Comparison of ENCODE assay signal across 37 cellular contexts in genomic region chr6:8889514-8889913, GRCh38.
"Had no signal": no experiment of that assay in that cellular context is flagged by ENCODE, and none has a peak within 500 bp of the region (broad histone marks: within the 10 kb centered on the region; RNA-seq: fewer than 3 reads in every experiment).

No MANE protein-coding gene starts in this region.

- DNase-seq: activated CD4-positive, alpha-beta memory T cell treated with anti-CD3 and anti-CD28 coated beads, Interleukin-2, amount 10 ng/mL, durations not matched to agents 7 days and 5 days; activated CD4-positive, alpha-beta T cell treated with anti-CD3 and anti-CD28 coated beads for 1 hour; activated CD4-positive, alpha-beta T cell treated with anti-CD3 and anti-CD28 coated beads for 36 hours; activated CD4-positive, alpha-beta T cell treated with anti-CD3 and anti-CD28 coated beads for 48 hours; activated CD4-positive, alpha-beta T cell treated with anti-CD3 and anti-CD28 coated beads, Interleukin-2, amount 10 ng/mL, durations not matched to agents 7 days and 5 days; activated CD4-positive, alpha-beta T cell treated with anti-CD3 and anti-CD28 coated beads, Interleukin-2, amount 50 U/mL, for 48 hours; activated CD4-positive, CD25-positive, alpha-beta regulatory T cell; activated CD8-positive, alpha-beta memory T cell treated with anti-CD3 and anti-CD28 coated beads for 24 hours; activated CD8-positive, alpha-beta memory T cell treated with anti-CD3 and anti-CD28 coated beads, Interleukin-2, amount 10 ng/mL, durations not matched to agents 7 days and 5 days; activated CD8-positive, alpha-beta memory T cell treated with anti-CD3 and anti-CD28 coated beads, Interleukin-2, amount 50 U/mL, for 48 hours; activated CD8-positive, alpha-beta T cell treated with anti-CD3 and anti-CD28 coated beads, Interleukin-2, amount 10 ng/mL, durations not matched to agents 7 days and 5 days; activated effector memory CD4-positive, alpha-beta T cell treated with Interleukin-2 at 50 U/mL for 16 hours; activated gamma-delta T cell; activated naive CD4-positive, alpha-beta T cell treated with anti-CD3 and anti-CD28 coated beads, Interleukin-2, amount 10 ng/mL, durations not matched to agents 7 days and 5 days; activated naive CD4-positive, alpha-beta T cell treated with Interleukin-2 at 50 U/mL for 16 hours; activated naive CD8-positive, alpha-beta T cell treated with anti-CD3 and anti-CD28 coated beads, Interleukin-2, amount 10 ng/mL, durations not matched to agents 7 days and 5 days; activated naive CD8-positive, alpha-beta T cell treated with anti-CD3 and anti-CD28 coated beads, Interleukin-2, amount 50 U/mL, for 24 hours; activated T-cell treated with anti-CD3 and anti-CD28 coated beads, Interleukin-2, amount 50 U/mL, for 24 hours; activated T-cell treated with anti-CD3 and anti-CD28 coated beads, Interleukin-2, amount 50 U/mL, for 48 hours; amygdala; anterior cingulate cortex; caudate nucleus; cerebellar nuclear complex; T-helper 1 cell; T-helper 2 cell; T-helper 9 cell had no signal

- H3K4me3 Mint-ChIP-seq: activated CD4-positive, alpha-beta memory T cell treated with anti-CD3 and anti-CD28 coated beads, Interleukin-2, amount 10 ng/mL, durations not matched to agents 7 days and 5 days; activated CD4-positive, alpha-beta T cell treated with anti-CD3 and anti-CD28 coated beads for 36 hours; activated CD4-positive, alpha-beta T cell treated with anti-CD3 and anti-CD28 coated beads, Interleukin-2, amount 10 ng/mL, durations not matched to agents 7 days and 5 days; activated CD8-positive, alpha-beta memory T cell treated with anti-CD3 and anti-CD28 coated beads, Interleukin-2, amount 10 ng/mL, durations not matched to agents 7 days and 5 days; activated CD8-positive, alpha-beta T cell treated with anti-CD3 and anti-CD28 coated beads, Interleukin-2, amount 10 ng/mL, durations not matched to agents 7 days and 5 days; activated naive CD4-positive, alpha-beta T cell treated with anti-CD3 and anti-CD28 coated beads, Interleukin-2, amount 10 ng/mL, durations not matched to agents 7 days and 5 days; activated naive CD4-positive, alpha-beta T cell treated with anti-CD3 and anti-CD28 coated beads, Interleukin-2, amount 50 U/mL, for 24 hours; activated naive CD8-positive, alpha-beta T cell; activated naive CD8-positive, alpha-beta T cell treated with anti-CD3 and anti-CD28 coated beads, Interleukin-2, amount 10 ng/mL, durations not matched to agents 7 days and 5 days; activated naive CD8-positive, alpha-beta T cell treated with anti-CD3 and anti-CD28 coated beads, Interleukin-2, amount 50 U/mL, for 24 hours; activated T-cell treated with anti-CD3 and anti-CD28 coated beads, Interleukin-2, amount 50 U/mL, for 24 hours; brain; central memory CD8-positive, alpha-beta T cell; T-helper 1 cell treated with Interleukin-12 subunit alpha and Interleukin-12 subunit beta and Interleukin-4 antibody, amounts not matched to agents 30 μg/mL and 1 μg/mL, for 36 hours; T-helper 2 cell treated with Interferon-gamma antibody and Interleukin-4, amounts not matched to agents 5 μg/mL and 100 μg/mL, for 36 hours had no signal

- H3K4me3 ChIP-seq: ascending aorta, cardiac muscle cell had no signal

- H3K27me3 ChIP-seq: ascending aorta, cardiac muscle cell had no signal

- H3K4me1 Mint-ChIP-seq: activated CD4-positive, alpha-beta memory T cell treated with anti-CD3 and anti-CD28 coated beads, Interleukin-2, amount 10 ng/mL, durations not matched to agents 7 days and 5 days; activated CD4-positive, alpha-beta T cell treated with anti-CD3 and anti-CD28 coated beads for 36 hours; activated CD4-positive, alpha-beta T cell treated with anti-CD3 and anti-CD28 coated beads, Interleukin-2, amount 10 ng/mL, durations not matched to agents 7 days and 5 days; activated CD8-positive, alpha-beta memory T cell treated with anti-CD3 and anti-CD28 coated beads, Interleukin-2, amount 10 ng/mL, durations not matched to agents 7 days and 5 days; activated naive CD4-positive, alpha-beta T cell treated with anti-CD3 and anti-CD28 coated beads, Interleukin-2, amount 10 ng/mL, durations not matched to agents 7 days and 5 days; activated naive CD4-positive, alpha-beta T cell treated with anti-CD3 and anti-CD28 coated beads, Interleukin-2, amount 50 U/mL, for 24 hours; activated naive CD8-positive, alpha-beta T cell treated with anti-CD3 and anti-CD28 coated beads, Interleukin-2, amount 10 ng/mL, durations not matched to agents 7 days and 5 days; activated naive CD8-positive, alpha-beta T cell treated with anti-CD3 and anti-CD28 coated beads, Interleukin-2, amount 50 U/mL, for 24 hours; brain; central memory CD8-positive, alpha-beta T cell had no signal

- H3K27me3 Mint-ChIP-seq: activated CD4-positive, alpha-beta memory T cell treated with anti-CD3 and anti-CD28 coated beads, Interleukin-2, amount 10 ng/mL, durations not matched to agents 7 days and 5 days; activated CD4-positive, alpha-beta T cell treated with anti-CD3 and anti-CD28 coated beads, Interleukin-2, amount 10 ng/mL, durations not matched to agents 7 days and 5 days; activated CD8-positive, alpha-beta memory T cell treated with anti-CD3 and anti-CD28 coated beads, Interleukin-2, amount 10 ng/mL, durations not matched to agents 7 days and 5 days; activated naive CD4-positive, alpha-beta T cell treated with anti-CD3 and anti-CD28 coated beads, Interleukin-2, amount 10 ng/mL, durations not matched to agents 7 days and 5 days; activated naive CD4-positive, alpha-beta T cell treated with anti-CD3 and anti-CD28 coated beads, Interleukin-2, amount 50 U/mL, for 24 hours; activated naive CD8-positive, alpha-beta T cell; activated naive CD8-positive, alpha-beta T cell treated with anti-CD3 and anti-CD28 coated beads, Interleukin-2, amount 10 ng/mL, durations not matched to agents 7 days and 5 days; activated naive CD8-positive, alpha-beta T cell treated with anti-CD3 and anti-CD28 coated beads, Interleukin-2, amount 50 U/mL, for 24 hours; activated T-cell treated with anti-CD3 and anti-CD28 coated beads, Interleukin-2, amount 50 U/mL, for 24 hours; brain; central memory CD8-positive, alpha-beta T cell had no signal

- H3K9me3 ChIP-seq: ascending aorta had no signal

- H3K4me1 ChIP-seq: ascending aorta had no signal

- H3K36me3 Mint-ChIP-seq: activated CD8-positive, alpha-beta memory T cell treated with anti-CD3 and anti-CD28 coated beads, Interleukin-2, amount 10 ng/mL, durations not matched to agents 7 days and 5 days; activated naive CD4-positive, alpha-beta T cell treated with anti-CD3 and anti-CD28 coated beads, Interleukin-2, amount 10 ng/mL, durations not matched to agents 7 days and 5 days; activated naive CD4-positive, alpha-beta T cell treated with anti-CD3 and anti-CD28 coated beads, Interleukin-2, amount 50 U/mL, for 24 hours; activated naive CD8-positive, alpha-beta T cell; activated naive CD8-positive, alpha-beta T cell treated with anti-CD3 and anti-CD28 coated beads, Interleukin-2, amount 10 ng/mL, durations not matched to agents 7 days and 5 days; brain had no signal

- H3K27ac Mint-ChIP-seq: activated CD4-positive, alpha-beta memory T cell treated with anti-CD3 and anti-CD28 coated beads, Interleukin-2, amount 10 ng/mL, durations not matched to agents 7 days and 5 days; activated CD4-positive, alpha-beta T cell treated with anti-CD3 and anti-CD28 coated beads for 36 hours; activated CD4-positive, alpha-beta T cell treated with anti-CD3 and anti-CD28 coated beads, Interleukin-2, amount 10 ng/mL, durations not matched to agents 7 days and 5 days; activated CD8-positive, alpha-beta memory T cell treated with anti-CD3 and anti-CD28 coated beads, Interleukin-2, amount 10 ng/mL, durations not matched to agents 7 days and 5 days; activated CD8-positive, alpha-beta T cell treated with anti-CD3 and anti-CD28 coated beads, Interleukin-2, amount 10 ng/mL, durations not matched to agents 7 days and 5 days; activated naive CD4-positive, alpha-beta T cell treated with anti-CD3 and anti-CD28 coated beads, Interleukin-2, amount 10 ng/mL, durations not matched to agents 7 days and 5 days; activated naive CD4-positive, alpha-beta T cell treated with anti-CD3 and anti-CD28 coated beads, Interleukin-2, amount 50 U/mL, for 24 hours; activated naive CD8-positive, alpha-beta T cell; activated naive CD8-positive, alpha-beta T cell treated with anti-CD3 and anti-CD28 coated beads, Interleukin-2, amount 10 ng/mL, durations not matched to agents 7 days and 5 days; activated naive CD8-positive, alpha-beta T cell treated with anti-CD3 and anti-CD28 coated beads, Interleukin-2, amount 50 U/mL, for 24 hours; activated T-cell treated with anti-CD3 and anti-CD28 coated beads, Interleukin-2, amount 50 U/mL, for 24 hours; activated T-helper 2 cell treated with anti-CD3 and anti-CD28 coated beads, Interferon-gamma antibody, Interleukin-2, Interleukin-4, amounts not matched to agents 10 μg/mL and 5 μg/mL and 100 μg/mL, durations not matched to agents 14 hours and 24 hours and 36 hours; brain; T-helper 1 cell treated with Interleukin-12 subunit alpha and Interleukin-12 subunit beta and Interleukin-4 antibody, amounts not matched to agents 30 μg/mL and 1 μg/mL, for 36 hours; T-helper 2 cell treated with Interferon-gamma antibody and Interleukin-4, amounts not matched to agents 5 μg/mL and 100 μg/mL, for 36 hours had no signal

- H3K36me3 ChIP-seq: ascending aorta, cardiac muscle cell had no signal

- H3K27ac ChIP-seq: ascending aorta, cardiac muscle cell, VCaP had no signal

- H3K9me3 Mint-ChIP-seq: activated CD4-positive, alpha-beta memory T cell treated with anti-CD3 and anti-CD28 coated beads, Interleukin-2, amount 10 ng/mL, durations not matched to agents 7 days and 5 days; activated CD4-positive, alpha-beta T cell treated with anti-CD3 and anti-CD28 coated beads, Interleukin-2, amount 10 ng/mL, durations not matched to agents 7 days and 5 days; activated naive CD4-positive, alpha-beta T cell treated with anti-CD3 and anti-CD28 coated beads, Interleukin-2, amount 10 ng/mL, durations not matched to agents 7 days and 5 days; activated naive CD4-positive, alpha-beta T cell treated with anti-CD3 and anti-CD28 coated beads, Interleukin-2, amount 50 U/mL, for 24 hours; activated naive CD8-positive, alpha-beta T cell treated with anti-CD3 and anti-CD28 coated beads, Interleukin-2, amount 10 ng/mL, durations not matched to agents 7 days and 5 days; activated naive CD8-positive, alpha-beta T cell treated with anti-CD3 and anti-CD28 coated beads, Interleukin-2, amount 50 U/mL, for 24 hours; activated T-cell treated with anti-CD3 and anti-CD28 coated beads, Interleukin-2, amount 50 U/mL, for 24 hours; activated T-helper 2 cell treated with anti-CD3 and anti-CD28 coated beads, Interferon-gamma antibody, Interleukin-2, Interleukin-4, amounts not matched to agents 10 μg/mL and 5 μg/mL and 100 μg/mL, durations not matched to agents 14 hours and 24 hours and 36 hours; brain; T-helper 1 cell treated with Interleukin-12 subunit alpha and Interleukin-12 subunit beta and Interleukin-4 antibody, amounts not matched to agents 30 μg/mL and 1 μg/mL, for 36 hours; T-helper 2 cell treated with Interferon-gamma antibody and Interleukin-4, amounts not matched to agents 5 μg/mL and 100 μg/mL, for 36 hours had no signal

- ATAC-seq: activated CD4-positive, alpha-beta T cell treated with anti-CD3 and anti-CD28 coated beads for 36 hours; activated CD4-positive, CD25-positive, alpha-beta regulatory T cell treated with anti-CD3 and anti-CD28 coated beads, Interleukin-2, amount 50 U/mL, for 24 hours; activated CD8-positive, alpha-beta memory T cell treated with anti-CD3 and anti-CD28 coated beads, Interleukin-2, amount 10 ng/mL, durations not matched to agents 7 days and 5 days; activated CD8-positive, alpha-beta T cell treated with anti-CD3 and anti-CD28 coated beads, Interleukin-2, amount 10 ng/mL, durations not matched to agents 7 days and 5 days; activated naive CD8-positive, alpha-beta T cell treated with anti-CD3 and anti-CD28 coated beads, Interleukin-2, amount 50 U/mL, for 24 hours had no signal
